8 cellular contexts compared by ENCODE assay signal in the genomic region with DNA sequence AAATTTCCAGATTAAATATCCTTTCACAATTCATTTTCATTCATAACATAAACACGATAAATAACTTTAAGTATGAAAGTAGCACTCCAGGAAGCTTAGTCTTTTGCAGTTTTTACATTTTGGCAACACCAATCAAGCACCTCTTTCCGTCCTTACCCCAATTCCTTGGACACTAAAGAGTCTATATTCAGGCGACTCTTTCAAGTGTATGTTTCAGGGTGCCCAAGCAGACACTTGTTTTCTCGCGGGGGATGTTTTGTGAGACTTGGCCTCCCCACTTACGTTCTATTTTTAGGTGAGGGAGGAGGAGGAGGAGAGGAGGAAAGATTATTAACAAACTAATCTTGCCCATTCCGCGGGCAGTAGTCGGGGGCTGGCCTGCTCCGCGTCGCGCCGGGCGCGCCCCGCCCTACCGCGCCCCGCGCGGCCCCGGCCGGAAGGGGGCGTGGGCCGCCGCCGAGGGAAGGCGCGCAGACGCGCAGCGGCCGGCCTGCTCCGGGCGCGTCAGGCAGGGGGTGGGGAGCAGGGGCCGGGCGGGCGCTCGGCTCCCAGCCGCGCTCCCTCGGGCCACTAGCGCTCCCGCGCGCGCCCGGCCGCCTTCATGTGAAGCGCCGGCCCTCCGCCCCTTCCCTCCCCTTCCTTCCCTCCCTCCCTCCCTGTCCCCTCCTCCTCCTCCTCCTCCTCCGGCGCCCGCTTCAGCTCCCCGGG. TPM values are rescaled to one million over a fixed set of nuclear protein-coding genes. Genes with fewer than 3 reads are reported as not detected.
DNase-seq lines count a peak whose midpoint lies in the region; ATAC-seq and TF ChIP-seq lines count a peak whose summit lies in the region.

A gene (plus strand): TSS at position 473 of the 708 bp plus-strand sequence. CDS start 337 bp downstream, outside the sequence.

- no peaks in the 10 kb centered on the region for H3K9me3 Mint-ChIP-seq in chondrocyte (ENCODE audit: low read depth)

- peaks cover 2% of the 10 kb centered on the region for H3K36me3 Mint-ChIP-seq in chondrocyte (ENCODE audit: low read depth)

- peaks cover 36% of the 10 kb centered on the region for H3K4me1 Mint-ChIP-seq in chondrocyte (ENCODE audit: low read depth)

- H3K27ac Mint-ChIP-seq in chondrocyte (ENCODE audit: unreplicated experiment): peak within 1 kb of the TSS; percentile 96

- DNase-seq in ACHN (peak; percentile 94), NCI-H2196 treated with DMSO at 0.1 percent for 48 hours (lab: John Stamatoyannopoulos, UW; ENCODE audit: unreplicated experiment) (peak; percentile 59), chondrocyte (ENCODE audit: low spot score) (peak; percentile 83), kidney tubule cell (ENCODE audit: low spot score) (peak; percentile 91)
- DNase-seq in activated CD4-positive, CD25-positive, alpha-beta regulatory T cell treated with anti-CD3 and anti-CD28 coated beads, Interleukin-2, amount 50 U/mL, for 72 hours: peak; percentile 72
- DNase-seq in stimulated activated CD4-positive, alpha-beta T cell treated with anti-CD3 and anti-CD28 coated beads, Interleukin-1b, Interleukin-23, amount 100 ng/mL, for 1 hour (ENCODE audit: low read depth in 2 of 2): peak; percentile 9 to 29

- ATAC-seq in GM18517 (IDR thresholded peaks at IDR 0.05; ENCODE audit: unreplicated experiment): peak; percentile 72
- peak; percentile 36 for ATAC-seq in HG03060 (IDR thresholded peaks at IDR 0.05; ENCODE audit: low read depth, unreplicated experiment)

- no peaks in the 10 kb centered on the region for H3K27me3 Mint-ChIP-seq in chondrocyte (ENCODE audit: low read depth)

- peak; percentile 48 for TF ChIP-seq CTCF in chondrocyte (IDR thresholded peaks at IDR 0.05)

- H3K4me3 Mint-ChIP-seq in chondrocyte (ENCODE audit: unreplicated experiment): peak within 1 kb of the TSS; percentile 99

- in situ Hi-C loops in ACHN (cut with HindIII; ENCODE audit: low pct_ligation_motif_present, low pct_unique_long_range_greater_than_20kb, low sequenced_read_pairs): no loop called here

RNA-seq across cellular contexts. Expression of the gene that starts here (rescaled TPM):
- 64.6 to 75.0 TPM (median 69.0 TPM) in 3 replicates for total RNA-seq in chondrocyte

Comparison
In these comparisons a context has a peak if more than half of its experiments do, and no peak if none do; other contexts are left out.
1. Peak in every context shown above with its lines: DNase-seq and ATAC-seq.
2. DNase-seq: peak in every context shown above with its lines; median percentile 94 in ACHN; 91 in kidney tubule cell; 83 in chondrocyte; 72 in activated CD4-positive, CD25-positive, alpha-beta regulatory T cell treated with anti-CD3 and anti-CD28 coated beads, Interleukin-2, amount 50 U/mL, for 72 hours; 59 in NCI-H2196 treated with DMSO at 0.1 percent for 48 hours; 19 in stimulated activated CD4-positive, alpha-beta T cell treated with anti-CD3 and anti-CD28 coated beads, Interleukin-1b, Interleukin-23, amount 100 ng/mL, for 1 hour.